In genomic region chr14:49693738-49694130, GRCh38 we compare ENCODE assay signal across 1 cellular context.
TF ChIP-seq lines count a peak whose summit lies in the region.

No MANE protein-coding gene starts in this region.

TF ChIP-seq in HepG2, 621 proteins besides CTCF, POLR2A, EP300 and RAD21:
- TF ChIP-seq ZNF362 (CRISPR knock-in tag; IDR thresholded peaks at IDR 0.05; ENCODE audit: borderline replicate concordance) = 0 out of 2 replicates have a peak, but pooled peaks have one; percentile 25
TF ChIP-seq in HepG2: peak in this region for 1; not testable (repeated sequence) for 620.
